Comparison of ENCODE assay signal across 2 cellular contexts in genomic region chr1:27873671-27874384, GRCh38.
TF ChIP-seq lines count a peak whose summit lies in the region.

No MANE protein-coding gene starts in this region.

TF ChIP-seq in GM12878, 131 proteins besides CTCF, POLR2A, EP300 and RAD21:
- peak; percentile 84 for TF ChIP-seq MLLT1 (IDR thresholded peaks at IDR 0.05)
- peak in 1 of 2 experiments; percentile 25; a peak in 2 of 4 replicates for TF ChIP-seq IKZF2 (IDR thresholded peaks at IDR 0.05)
- 0 out of 2 replicates have a peak, but pooled peaks have one; percentile 24 for TF ChIP-seq GATAD2B (conservative IDR thresholded peaks at IDR 0.05; ENCODE audit: low read depth)
- 0 out of 2 replicates have a peak, but pooled peaks have one; percentile 9 for TF ChIP-seq POLR2AphosphoS2 (IDR thresholded peaks at IDR 0.05; ENCODE audit: low read depth, low read length)
- TF ChIP-seq SUZ12 (IDR thresholded peaks at IDR 0.05; ENCODE audit: unreplicated experiment): no peak
- no peak for TF ChIP-seq DPF2 (IDR thresholded peaks at IDR 0.05)
- peak; percentile 72 for TF ChIP-seq POLR2AphosphoS5 (IDR thresholded peaks at IDR 0.05; ENCODE audit: low read length)
- TF ChIP-seq ZNF687 (IDR thresholded peaks at IDR 0.05): peak; percentile 48; the same call in 1 of the 2 replicates
- TF ChIP-seq CBX5 (IDR thresholded peaks at IDR 0.05; ENCODE audit: low read depth): no peak
- no peak for TF ChIP-seq FOS (IDR thresholded peaks at IDR 0.05; ENCODE audit: borderline replicate concordance, extremely low read depth, insufficient read length)

TF ChIP-seq in HEK293T, 16 proteins besides CTCF, POLR2A, EP300 and RAD21:
- no peak for TF ChIP-seq ELF4 (IDR thresholded peaks at IDR 0.05)
TF ChIP-seq in HEK293T: peak in this region for 0.
